33 cellular contexts compared by ENCODE assay signal in the genomic region with DNA sequence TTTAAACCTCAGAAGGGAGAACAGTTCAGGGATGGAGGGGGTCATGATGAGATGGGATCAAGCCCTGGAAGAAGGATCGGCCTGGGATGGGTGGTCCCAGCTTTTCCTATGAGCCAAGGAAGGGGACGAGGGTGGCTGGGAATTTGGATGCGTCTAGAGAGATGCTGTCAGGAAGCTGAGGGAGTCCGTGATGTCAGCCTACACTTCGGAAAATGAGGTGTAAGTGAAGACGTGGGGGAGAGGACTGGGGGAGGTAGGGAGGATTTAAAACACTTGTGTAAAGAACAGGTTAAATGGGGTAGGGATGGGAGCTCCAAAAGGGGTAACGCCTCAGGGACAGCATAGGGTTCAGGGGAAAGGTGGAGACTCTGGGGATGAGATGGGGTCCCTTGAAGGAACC.
"Had no signal": no experiment of that assay in that cellular context is flagged by ENCODE, and none has a peak within 500 bp of the region (broad histone marks: within the 10 kb centered on the region; RNA-seq: fewer than 3 reads in every experiment).

No MANE protein-coding gene starts in this region.

- H3K9me3 Mint-ChIP-seq: activated B cell treated with CpG ODN at 0.5 μM for 24 hours; activated CD4-positive, alpha-beta memory T cell treated with anti-CD3 and anti-CD28 coated beads for 36 hours; activated CD4-positive, alpha-beta T cell treated with anti-CD3 and anti-CD28 coated beads, Interleukin-2, amount 10 ng/mL, durations not matched to agents 24 days and 14 days; activated CD8-positive, alpha-beta T cell treated with anti-CD3 and anti-CD28 coated beads for 36 hours; activated naive CD4-positive, alpha-beta T cell treated with anti-CD3 and anti-CD28 coated beads, Interleukin-2, amount 10 ng/mL, durations not matched to agents 7 days and 5 days; activated naive CD4-positive, alpha-beta T cell treated with anti-CD3 and anti-CD28 coated beads, Interleukin-2, amount 50 U/mL, for 24 hours; activated naive CD8-positive, alpha-beta T cell treated with anti-CD3 and anti-CD28 coated beads for 36 hours; activated T-cell treated with anti-CD3 and anti-CD28 coated beads, Interleukin-2, amount 50 U/mL, for 24 hours; activated T-helper 2 cell treated with anti-CD3 and anti-CD28 coated beads, Interferon-gamma antibody, Interleukin-2, Interleukin-4, amounts not matched to agents 10 μg/mL and 5 μg/mL and 100 μg/mL, durations not matched to agents 14 hours and 24 hours and 36 hours; central memory CD8-positive, alpha-beta T cell; T-helper 1 cell treated with Interleukin-12 subunit alpha and Interleukin-12 subunit beta and Interleukin-4 antibody, amounts not matched to agents 30 μg/mL and 1 μg/mL, for 36 hours; T-helper 2 cell treated with Interferon-gamma antibody and Interleukin-4, amounts not matched to agents 5 μg/mL and 100 μg/mL, for 36 hours had no signal

- H3K4me3 Mint-ChIP-seq: activated B cell treated with CpG ODN at 0.5 μM for 24 hours; activated CD4-positive, alpha-beta memory T cell treated with anti-CD3 and anti-CD28 coated beads for 36 hours; activated CD4-positive, alpha-beta T cell treated with anti-CD3 and anti-CD28 coated beads, Interleukin-2, amount 10 ng/mL, durations not matched to agents 24 days and 14 days; activated CD8-positive, alpha-beta T cell treated with anti-CD3 and anti-CD28 coated beads for 36 hours; activated naive CD4-positive, alpha-beta T cell treated with anti-CD3 and anti-CD28 coated beads, Interleukin-2, amount 10 ng/mL, durations not matched to agents 7 days and 5 days; activated naive CD4-positive, alpha-beta T cell treated with anti-CD3 and anti-CD28 coated beads, Interleukin-2, amount 50 U/mL, for 24 hours; activated naive CD8-positive, alpha-beta T cell treated with anti-CD3 and anti-CD28 coated beads for 36 hours; activated T-cell treated with anti-CD3 and anti-CD28 coated beads, Interleukin-2, amount 50 U/mL, for 24 hours; central memory CD8-positive, alpha-beta T cell; T-helper 1 cell treated with Interleukin-12 subunit alpha and Interleukin-12 subunit beta and Interleukin-4 antibody, amounts not matched to agents 30 μg/mL and 1 μg/mL, for 36 hours; T-helper 2 cell treated with Interferon-gamma antibody and Interleukin-4, amounts not matched to agents 5 μg/mL and 100 μg/mL, for 36 hours had no signal

- H3K36me3 Mint-ChIP-seq: activated CD4-positive, alpha-beta memory T cell treated with anti-CD3 and anti-CD28 coated beads for 36 hours; activated naive CD4-positive, alpha-beta T cell treated with anti-CD3 and anti-CD28 coated beads, Interleukin-2, amount 10 ng/mL, durations not matched to agents 7 days and 5 days; activated naive CD4-positive, alpha-beta T cell treated with anti-CD3 and anti-CD28 coated beads, Interleukin-2, amount 50 U/mL, for 24 hours; activated naive CD8-positive, alpha-beta T cell treated with anti-CD3 and anti-CD28 coated beads for 36 hours had no signal

- H3K27ac Mint-ChIP-seq: activated B cell treated with CpG ODN at 0.5 μM for 24 hours; activated CD4-positive, alpha-beta memory T cell treated with anti-CD3 and anti-CD28 coated beads for 36 hours; activated CD4-positive, alpha-beta T cell treated with anti-CD3 and anti-CD28 coated beads, Interleukin-2, amount 10 ng/mL, durations not matched to agents 24 days and 14 days; activated CD8-positive, alpha-beta T cell treated with anti-CD3 and anti-CD28 coated beads for 36 hours; activated naive CD4-positive, alpha-beta T cell treated with anti-CD3 and anti-CD28 coated beads, Interleukin-2, amount 10 ng/mL, durations not matched to agents 7 days and 5 days; activated naive CD4-positive, alpha-beta T cell treated with anti-CD3 and anti-CD28 coated beads, Interleukin-2, amount 50 U/mL, for 24 hours; activated naive CD8-positive, alpha-beta T cell treated with anti-CD3 and anti-CD28 coated beads for 36 hours; activated T-cell treated with anti-CD3 and anti-CD28 coated beads, Interleukin-2, amount 50 U/mL, for 24 hours; activated T-helper 2 cell treated with anti-CD3 and anti-CD28 coated beads, Interferon-gamma antibody, Interleukin-2, Interleukin-4, amounts not matched to agents 10 μg/mL and 5 μg/mL and 100 μg/mL, durations not matched to agents 14 hours and 24 hours and 36 hours; T-helper 1 cell treated with Interleukin-12 subunit alpha and Interleukin-12 subunit beta and Interleukin-4 antibody, amounts not matched to agents 30 μg/mL and 1 μg/mL, for 36 hours; T-helper 2 cell treated with Interferon-gamma antibody and Interleukin-4, amounts not matched to agents 5 μg/mL and 100 μg/mL, for 36 hours had no signal

- ATAC-seq: activated CD8-positive, alpha-beta T cell treated with anti-CD3 and anti-CD28 coated beads for 36 hours; body of pancreas had no signal

- DNase-seq: activated B cell treated with CpG ODN at 0.5 μM for 24 hours; activated CD4-positive, alpha-beta memory T cell treated with anti-CD3 and anti-CD28 coated beads for 36 hours; activated CD4-positive, alpha-beta T cell treated with anti-CD3 and anti-CD28 coated beads for 4 hours; activated CD4-positive, alpha-beta T cell treated with anti-CD3 and anti-CD28 coated beads, Interleukin-2, amount 10 ng/mL, durations not matched to agents 24 days and 14 days; activated CD4-positive, alpha-beta T cell treated with anti-CD3 and anti-CD28 coated beads, Interleukin-2, amount 50 U/mL, for 1 hour; activated CD4-positive, alpha-beta T cell treated with anti-CD3 and anti-CD28 coated beads, Interleukin-2, amount 50 U/mL, for 4 hours; activated CD4-positive, CD25-positive, alpha-beta regulatory T cell treated with anti-CD3 and anti-CD28 coated beads, Interleukin-2, amount 50 U/mL, for 72 hours; activated CD8-positive, alpha-beta memory T cell treated with anti-CD3 and anti-CD28 coated beads, Interleukin-2, amount 50 U/mL, for 4 hours; activated CD8-positive, alpha-beta T cell treated with anti-CD3 and anti-CD28 coated beads for 36 hours; activated effector memory CD4-positive, alpha-beta T cell treated with Interleukin-2 at 50 U/mL for 16 hours; activated gamma-delta T cell; activated naive CD4-positive, alpha-beta T cell treated with anti-CD3 and anti-CD28 coated beads, Interleukin-2, amount 10 ng/mL, durations not matched to agents 7 days and 5 days; activated naive CD4-positive, alpha-beta T cell treated with Interleukin-2 at 50 U/mL for 16 hours; activated naive CD8-positive, alpha-beta T cell treated with anti-CD3 and anti-CD28 coated beads for 36 hours; activated T-cell treated with anti-CD3 and anti-CD28 coated beads, Interleukin-2, amount 50 U/mL, for 24 hours; activated T-cell treated with anti-CD3 and anti-CD28 coated beads, Interleukin-2, amount 50 U/mL, for 48 hours; adrenal gland; amniotic stem cell; aorta; body of pancreas; brain microvascular endothelial cell; cerebellar nuclear complex; SW 1271; T-helper 1 cell; T-helper 2 cell; T-helper 9 cell had no signal

- H3K4me1 Mint-ChIP-seq: activated B cell treated with CpG ODN at 0.5 μM for 24 hours; activated CD4-positive, alpha-beta T cell treated with anti-CD3 and anti-CD28 coated beads, Interleukin-2, amount 10 ng/mL, durations not matched to agents 24 days and 14 days; activated naive CD4-positive, alpha-beta T cell treated with anti-CD3 and anti-CD28 coated beads, Interleukin-2, amount 10 ng/mL, durations not matched to agents 7 days and 5 days; activated naive CD4-positive, alpha-beta T cell treated with anti-CD3 and anti-CD28 coated beads, Interleukin-2, amount 50 U/mL, for 24 hours; activated naive CD8-positive, alpha-beta T cell treated with anti-CD3 and anti-CD28 coated beads for 36 hours had no signal

- H3K4me3 ChIP-seq: adrenal gland, body of pancreas, breast epithelium had no signal

- H3K27ac ChIP-seq: adrenal gland, body of pancreas, brain microvascular endothelial cell, breast epithelium, VCaP had no signal
